Comparison of ENCODE assay signal across 26 cellular contexts in genomic region chr15:57675481-57676181, GRCh38. TPM values are rescaled to one million over a fixed set of nuclear protein-coding genes. Genes with fewer than 3 reads are reported as not detected.
A peak's percentile ranks its signal among the peaks of the same experiment; 100 is the strongest.
DNase-seq lines count a peak whose midpoint lies in the region; FAIRE-seq and TF ChIP-seq lines count a peak whose summit lies in the region.
"Had no signal": no experiment of that assay in that cellular context is flagged by ENCODE, and none has a peak within 500 bp of the region (broad histone marks: within the 10 kb centered on the region; RNA-seq: fewer than 3 reads in every experiment).

No MANE protein-coding gene starts in this region.

- H3K9ac ChIP-seq in keratinocyte (ENCODE audit: control insufficient read depth, extremely low read depth, insufficient read depth, low read length), result no peak overlapping the region
- H3K9ac ChIP-seq in trophoblast cell (ENCODE audit: low read length), result no peak overlapping the region

- H3K36me3 Mint-ChIP-seq in Caco-2 (ENCODE audit: insufficient read depth, unreplicated experiment), result peaks cover 6% of the 10 kb centered on the region
- H3K36me3 Mint-ChIP-seq: activated naive CD8-positive, alpha-beta T cell treated with anti-CD3 and anti-CD28 coated beads, Interleukin-2, amount 10 ng/mL, durations not matched to agents 7 days and 5 days; WTC11 had no signal

- no CpG with 5 or more reads among the region's 9 CpGs for WGBS in trophoblast cell (ENCODE audit: extremely low coverage, insufficient coverage, insufficient read length)

- no peaks in the 10 kb centered on the region for H3K9me3 Mint-ChIP-seq in Caco-2 (ENCODE audit: unreplicated experiment)
- H3K9me3 Mint-ChIP-seq: activated naive CD8-positive, alpha-beta T cell treated with anti-CD3 and anti-CD28 coated beads, Interleukin-2, amount 10 ng/mL, durations not matched to agents 7 days and 5 days had no signal

- H3K4me1 Mint-ChIP-seq in Caco-2 (ENCODE audit: low read depth, unreplicated experiment), result peaks cover 28% of the 10 kb centered on the region
- H3K4me1 Mint-ChIP-seq: WTC11 had no signal

- no peak overlapping the region for H3K23ac ChIP-seq in trophoblast cell (ENCODE audit: low read length)

- no peaks in the 10 kb centered on the region for H3K27me3 ChIP-seq in Caco-2 (replicated peaks; ENCODE audit: control insufficient read depth, insufficient read depth, low read length)
- no peaks in the 10 kb centered on the region for H3K27me3 ChIP-seq in keratinocyte (ENCODE audit: control insufficient read depth, extremely low read depth, insufficient read depth, low read length)
- H3K27me3 ChIP-seq in trophoblast cell (ENCODE audit: insufficient read depth, low read length), result no peaks in the 10 kb centered on the region
- H3K27me3 ChIP-seq: suprapubic skin had no signal

- peaks cover 2% of the 10 kb centered on the region for H3K79me1 ChIP-seq in trophoblast cell (ENCODE audit: low read length)

- no peak overlapping the region for H4K12ac ChIP-seq in trophoblast cell (ENCODE audit: low read depth, low read length)

- DNase-seq in Caco-2 (peak; percentile 54 to 64), RWPE1 (ENCODE audit: low spot score) (peak; percentile 59), keratinocyte (ENCODE audit: low read depth, low spot score) (no peak), trophoblast cell (peak; percentile 67 to 89), cerebellar cortex (ENCODE audit: low spot score) (no peak), amygdala (lab: John Stamatoyannopoulos, UW) (no peak), activated gamma-delta T cell treated with Interleukin-2 at 50 U/mL for 16 hours (no peak)
- DNase-seq in stimulated activated CD4-positive, alpha-beta T cell treated with anti-CD3 and anti-CD28 coated beads, Interleukin-4, amount 100 ng/mL, for 1 hour, result no peak
- DNase-seq: activated CD4-positive, alpha-beta T cell treated with anti-CD3 and anti-CD28 coated beads, Interleukin-2, amount 50 U/mL, for 48 hours; activated CD8-positive, alpha-beta memory T cell treated with anti-CD3 and anti-CD28 coated beads, Interleukin-2, amount 50 U/mL, for 4 hours; activated naive CD8-positive, alpha-beta T cell treated with anti-CD3 and anti-CD28 coated beads, Interleukin-2, amount 10 ng/mL, durations not matched to agents 7 days and 5 days; C1 segment of cervical spinal cord; effector CD4-positive, alpha-beta T cell; hippocampal formation; NCI-H2081; NCI-H226; NCI-H748 treated with DMSO at 0.1 percent for 48 hours; nucleus accumbens; stimulated activated CD4-positive, alpha-beta T cell treated with anti-CD3 and anti-CD28 coated beads, Interleukin-4, amount 100 ng/mL, for 24 hours; stimulated activated naive B cell treated with anti-CD40 and anti-IgM and Interleukin-4, amounts not matched to agents 10 μg/mL and 1 μg/mL and 100 μg/mL, for 72 hours; T-helper 9 cell had no signal

- H3K9me3 ChIP-seq in Caco-2 (no peaks in the 10 kb centered on the region), keratinocyte (ENCODE audit: control insufficient read depth, low read depth, low read length) (no peaks in the 10 kb centered on the region), trophoblast cell (ENCODE audit: insufficient read depth, low read depth, low read length) (no peaks in the 10 kb centered on the region)
- H3K9me3 ChIP-seq: HAP-1, suprapubic skin had no signal

- H3K27ac Mint-ChIP-seq in Caco-2 (ENCODE audit: unreplicated experiment), result peak overlapping the region; percentile 58
- H3K27ac Mint-ChIP-seq: activated naive CD8-positive, alpha-beta T cell treated with anti-CD3 and anti-CD28 coated beads, Interleukin-2, amount 10 ng/mL, durations not matched to agents 7 days and 5 days; stimulated activated naive B cell treated with anti-CD40 and anti-IgM and Interleukin-4, amounts not matched to agents 10 μg/mL and 1 μg/mL and 100 μg/mL, for 72 hours; WTC11 had no signal

- no peak overlapping the region for H3K14ac ChIP-seq in trophoblast cell (ENCODE audit: low read length)

- no peak overlapping the region for H3K4me2 ChIP-seq in keratinocyte (ENCODE audit: control insufficient read depth, extremely low read depth, insufficient read depth, low read depth, low read length)
- no peak overlapping the region for H3K4me2 ChIP-seq in trophoblast cell (ENCODE audit: low read length)

- no peak for TF ChIP-seq CTCF in Caco-2 (IDR thresholded peaks at IDR 0.05; ENCODE audit: insufficient read depth in 1 of 2, low read depth in 1 of 2, low read length in 1 of 2, severe bottlenecking in 1 of 2, unreplicated experiment in 1 of 2)
- TF ChIP-seq CTCF in RWPE1 (conservative IDR thresholded peaks at IDR 0.05; ENCODE audit: low read depth), result no peak
- TF ChIP-seq CTCF in keratinocyte (optimal IDR thresholded peaks at IDR 0.05 in 1 of 3, IDR thresholded peaks at IDR 0.05 in 1 of 3, conservative IDR thresholded peaks at IDR 0.05 in 1 of 3; ENCODE audit: extremely low read depth in 1 of 3, insufficient read depth in 2 of 3, low read length in 3 of 3), result no peak

- no peaks in the 10 kb centered on the region for H4K20me1 ChIP-seq in keratinocyte (ENCODE audit: control insufficient read depth, extremely low read depth, insufficient read depth, low read length)

- POLR2A ChIA-PET in Caco-2 (lab: Charles Lee), result interaction anchor here (0.6 to 1.3 kb wide), 3 partner anchors 31 to 76 kb away, joined by 7 to 9 read pairs (median 7); partner anchors contain the start of gene POLR2M
- POLR2A ChIA-PET in RWPE1 (lab: Yijun Ruan, JAX; ENCODE audit: low non-redundant PET), result no interaction called here

- H3K4ac ChIP-seq in trophoblast cell (ENCODE audit: low read depth, low read length), result no peak overlapping the region

- FAIRE-seq in keratinocyte (lab: Jason Lieb, UNC), result peak; percentile 90
- FAIRE-seq: frontal cortex, GM12892 had no signal

- no peak overlapping the region for H3K18ac ChIP-seq in trophoblast cell (ENCODE audit: low read length)

- H3K36me3 ChIP-seq in Caco-2 (ENCODE audit: control insufficient read depth, insufficient read depth, low read length), result no peaks in the 10 kb centered on the region
- H3K36me3 ChIP-seq in keratinocyte (ENCODE audit: control insufficient read depth in 2 of 2, extremely low read depth in 1 of 2, insufficient read depth in 2 of 2, low read length in 2 of 2), result no peaks in the 10 kb centered on the region
- H3K36me3 ChIP-seq in trophoblast cell (ENCODE audit: control insufficient read depth in 1 of 2, insufficient read depth in 2 of 2, low read length in 2 of 2), result no peaks in the 10 kb centered on the region
- H3K36me3 ChIP-seq: HAP-1, suprapubic skin had no signal

- H2BK5ac ChIP-seq in trophoblast cell (ENCODE audit: low read depth, low read length, poor library complexity), result peak overlapping the region; percentile 51

- dilution Hi-C loops in keratinocyte (cut with MboI; ENCODE audit: extremely low pct_ligation_motif_present, low sequenced_read_pairs), result no loop called here

- CTCF ChIA-PET in Caco-2 (lab: Charles Lee) (interaction anchor here (0.7 kb wide), 1 partner anchor 32 kb away, joined by 3 read pairs; no protein-coding TSS in a partner anchor), RWPE1 (lab: Yijun Ruan, JAX) (no interaction called here)

- H3K4me3 ChIP-seq in Caco-2 (ENCODE audit: low read depth, low read length) (no peak overlapping the region), keratinocyte (ENCODE audit: control insufficient read depth in 2 of 3, extremely low read depth in 1 of 3, insufficient read depth in 2 of 3, low read depth in 1 of 3, low read length in 3 of 3) (no peak overlapping the region), trophoblast cell (ENCODE audit: low read depth, low read length) (no peak overlapping the region)
- H3K4me3 ChIP-seq: HAP-1, suprapubic skin had no signal

- peak overlapping the region; percentile 1 for H4K8ac ChIP-seq in trophoblast cell (ENCODE audit: low read depth, low read length)

- H3K9me1 ChIP-seq in keratinocyte (ENCODE audit: control insufficient read depth, extremely low read depth, insufficient read depth, low read length), result no peaks in the 10 kb centered on the region

- no peak overlapping the region for H2BK120ac ChIP-seq in trophoblast cell (ENCODE audit: insufficient read depth, low read length, poor library complexity)

- H3K79me2 ChIP-seq in keratinocyte (ENCODE audit: control insufficient read depth, insufficient read depth, low read length) (no peaks in the 10 kb centered on the region), trophoblast cell (ENCODE audit: control insufficient read depth, insufficient read depth, low read length, poor library complexity) (no peaks in the 10 kb centered on the region)

- H2AK5ac ChIP-seq in trophoblast cell (ENCODE audit: low read length), result no peak overlapping the region

- TSS peak; percentile 77 for BruUV-seq in Caco-2 (replicated peaks; lab: Mats Ljungman, UMichigan)

- H3K4me3 Mint-ChIP-seq in Caco-2 (ENCODE audit: unreplicated experiment), result peak overlapping the region; percentile 33
- H3K4me3 Mint-ChIP-seq: activated naive CD8-positive, alpha-beta T cell treated with anti-CD3 and anti-CD28 coated beads, Interleukin-2, amount 10 ng/mL, durations not matched to agents 7 days and 5 days; stimulated activated naive B cell treated with anti-CD40 and anti-IgM and Interleukin-4, amounts not matched to agents 10 μg/mL and 1 μg/mL and 100 μg/mL, for 72 hours; WTC11 had no signal

- intact Hi-C loops in Caco-2 (cut with micrococcal nuclease; ENCODE audit: unreplicated experiment), result loop anchor here (1.0 kb wide), 1 partner anchor 31 kb away; the partner anchor contains the start of gene POLR2M

- H3K4me1 ChIP-seq in Caco-2 (peaks cover 15% of the 10 kb centered on the region), keratinocyte (ENCODE audit: control insufficient read depth, extremely low read depth, insufficient read depth, low read length) (peaks cover 18% of the 10 kb centered on the region), trophoblast cell (ENCODE audit: control insufficient read depth in 1 of 2, insufficient read depth in 2 of 2, low read length in 2 of 2) (peaks cover 8% of the 10 kb centered on the region in 2 experiments)
- H3K4me1 ChIP-seq: HAP-1 had no signal

- no peak overlapping the region for H3K27ac ChIP-seq in RWPE1
- H3K27ac ChIP-seq in keratinocyte (ENCODE audit: control insufficient read depth, insufficient read depth, low read length), result no peak overlapping the region
- H3K27ac ChIP-seq in trophoblast cell (ENCODE audit: low read depth, low read length), result peak overlapping the region; percentile 36
- H3K27ac ChIP-seq: suprapubic skin had no signal

- no peaks in the 10 kb centered on the region for H3K27me3 Mint-ChIP-seq in Caco-2 (ENCODE audit: insufficient read depth, unreplicated experiment)

- no peak overlapping the region for H2BK12ac ChIP-seq in trophoblast cell (ENCODE audit: low read length)

- H2AFZ ChIP-seq in keratinocyte (ENCODE audit: control insufficient read depth, low read length) (no peak overlapping the region), trophoblast cell (ENCODE audit: insufficient read depth, low read length, poor library complexity) (peak overlapping the region; percentile 35)

- H4K91ac ChIP-seq in trophoblast cell (ENCODE audit: low read depth, low read length), result no peak overlapping the region

RNA-seq across cellular contexts. Expression of gene POLR2M, which starts 30.9 kb away (rescaled TPM):
- total RNA-seq in Caco-2 (2022), result 74.7 and 81.6 TPM in 2 replicates
- polyA plus RNA-seq in keratinocyte, result 33.7 to 49.0 TPM (median 40.6 TPM) in 3 replicates
- 69.0 TPM for polyA plus RNA-seq in keratinocyte (2011; ENCODE audit: low read depth)
- polyA plus RNA-seq in keratinocyte (2011; cell fraction: cytosol; rRNA removed), result 44.5 and 54.0 TPM in 2 replicates
- 12.2 and 33.4 TPM in 2 replicates for polyA plus RNA-seq in keratinocyte (2011; cell fraction: nucleus; rRNA removed)
- polyA plus RNA-seq in keratinocyte (2012; ENCODE audit: low replicate concordance), result 27.9 and 28.8 TPM in 2 replicates
- polyA minus RNA-seq in keratinocyte, result 17.0 to 51.4 TPM (median 47.0 TPM) in 3 replicates
- polyA minus RNA-seq in keratinocyte (2011; cell fraction: cytosol; rRNA and poly(A)+ RNA removed), result 91.3 TPM
- 31.3 and 37.0 TPM in 2 replicates for polyA minus RNA-seq in keratinocyte (2011; cell fraction: nucleus; rRNA and poly(A)+ RNA removed)
- polyA plus RNA-seq in trophoblast cell (2013), result 114 and 142 TPM in 2 replicates

Comparison
In these comparisons a context has a peak if more than half of its experiments do, and no peak if none do; other contexts are left out.
1. DNase-seq: peak in Caco-2 (2 of 2), RWPE1 (single experiment) and trophoblast cell (2 of 2); none in keratinocyte (single experiment), cerebellar cortex (single experiment), amygdala (0 of 56), stimulated activated CD4-positive, alpha-beta T cell treated with anti-CD3 and anti-CD28 coated beads, Interleukin-4, amount 100 ng/mL, for 1 hour (single experiment) and activated gamma-delta T cell treated with Interleukin-2 at 50 U/mL for 16 hours (single experiment).